1 cellular context compared by ENCODE assay signal in genomic region chr1:214404154-214404553, GRCh38.
TF ChIP-seq lines count a peak whose summit lies in the region.

No MANE protein-coding gene starts in this region.

TF ChIP-seq in HCT116, 20 proteins besides CTCF, POLR2A, EP300 and RAD21 (continued from another document):
- no peak for TF ChIP-seq REST (IDR thresholded peaks at IDR 0.05; ENCODE audit: low read depth)
